9 cellular contexts compared by ENCODE assay signal in genomic region chr2:105734762-105735538, GRCh38. TPM values are rescaled to one million over a fixed set of nuclear protein-coding genes. Genes with fewer than 3 reads are reported as not detected.
DNase-seq lines count a peak whose midpoint lies in the region; ATAC-seq and TF ChIP-seq lines count a peak whose summit lies in the region.
"Had no signal": no experiment of that assay in that cellular context is flagged by ENCODE, and none has a peak within 500 bp of the region (broad histone marks: within the 10 kb centered on the region; RNA-seq: fewer than 3 reads in every experiment).

No MANE protein-coding gene starts in this region.

- no TSS peak for BruUV-seq in MCF 10A (replicated peaks; lab: Mats Ljungman, UMichigan)

- H3K27ac Mint-ChIP-seq in MCF 10A (ENCODE audit: low read depth, unreplicated experiment), result peak overlapping the region; percentile 31
- peak overlapping the region in 7 of 10 donors; percentile 18 to 99 (median 54) for H3K27ac Mint-ChIP-seq in naive thymus-derived CD8-positive, alpha-beta T cell
- H3K27ac Mint-ChIP-seq in CD8-positive, alpha-beta memory T cell, result peak overlapping the region in 4 of 8 donors; percentile 7 to 76 (median 23)

- H3K4me3 ChIP-seq in CD8-positive, alpha-beta memory T cell (ENCODE audit: low read length), result no peak overlapping the region

- H3K9me3 ChIP-seq in CD8-positive, alpha-beta memory T cell (ENCODE audit: low read length), result no peaks in the 10 kb centered on the region

- H3K4me1 Mint-ChIP-seq in MCF 10A (ENCODE audit: insufficient read depth, unreplicated experiment), result peaks cover 34% of the 10 kb centered on the region
- H3K4me1 Mint-ChIP-seq in naive thymus-derived CD8-positive, alpha-beta T cell, result peaks cover 36 to 78% (median 59%) of the 10 kb centered on the region in 4 donors
- H3K4me1 Mint-ChIP-seq in CD8-positive, alpha-beta memory T cell, result peaks cover 57 to 64% (median 61%) of the 10 kb centered on the region in 3 donors

- H3K36me3 Mint-ChIP-seq in MCF 10A (ENCODE audit: insufficient read depth, unreplicated experiment), result peaks cover 5% of the 10 kb centered on the region
- peaks cover 0 to under 1% (median 0%) of the 10 kb centered on the region in 3 donors for H3K36me3 Mint-ChIP-seq in naive thymus-derived CD8-positive, alpha-beta T cell
- no peaks in the 10 kb centered on the region for H3K36me3 Mint-ChIP-seq in CD8-positive, alpha-beta memory T cell

- H3K9me3 Mint-ChIP-seq in MCF 10A (ENCODE audit: unreplicated experiment), result peaks cover 10% of the 10 kb centered on the region
- peaks cover 0 to 5% (median 0%) of the 10 kb centered on the region in 9 donors for H3K9me3 Mint-ChIP-seq in naive thymus-derived CD8-positive, alpha-beta T cell
- no peaks in the 10 kb centered on the region for H3K9me3 Mint-ChIP-seq in CD8-positive, alpha-beta memory T cell

- intact Hi-C loops in MCF 10A (cut with micrococcal nuclease), result no loop called here

- no peaks in the 10 kb centered on the region for H3K36me3 ChIP-seq in CD8-positive, alpha-beta memory T cell (ENCODE audit: insufficient read depth, low read length)

- TF ChIP-seq CTCF in MCF 10A (IDR thresholded peaks at IDR 0.05; ENCODE audit: unreplicated experiment), result no peak

- DNase-seq in NOMO-1 treated with DMSO at 0.1 percent for 48 hours (lab: John Stamatoyannopoulos, UW; ENCODE audit: unreplicated experiment), result peak; percentile 44
- no peak for DNase-seq in NOMO-1 treated with dmso at 0.1 percent for 144 hours (lab: John Stamatoyannopoulos, UW; ENCODE audit: unreplicated experiment)
- DNase-seq in M059J (ENCODE audit: low read depth), result peak; percentile 90
- DNase-seq in MCF 10A (ENCODE audit: unreplicated experiment), result peak; percentile 46
- no peak for DNase-seq in naive thymus-derived CD8-positive, alpha-beta T cell
- no peak for DNase-seq in CD8-positive, alpha-beta memory T cell
- no peak for DNase-seq in OCI-M2 (lab: John Stamatoyannopoulos, UW; ENCODE audit: unreplicated experiment)
- DNase-seq: stimulated activated CD8-positive, alpha-beta memory T cell treated with anti-CD3 and anti-CD28 coated beads, Interleukin-4, amount 100 ng/mL, for 48 hours had no signal

- H3K27me3 Mint-ChIP-seq in MCF 10A (ENCODE audit: insufficient read depth, unreplicated experiment), result no peaks in the 10 kb centered on the region
- no peaks in the 10 kb centered on the region for H3K27me3 Mint-ChIP-seq in naive thymus-derived CD8-positive, alpha-beta T cell
- H3K27me3 Mint-ChIP-seq in CD8-positive, alpha-beta memory T cell, result no peaks in the 10 kb centered on the region

- peaks cover 37% of the 10 kb centered on the region for H3K4me1 ChIP-seq in CD8-positive, alpha-beta memory T cell (ENCODE audit: insufficient read depth, low read length)

- ATAC-seq in naive thymus-derived CD8-positive, alpha-beta T cell, result no peak
- no peak for ATAC-seq in GM21447 (IDR thresholded peaks at IDR 0.05; ENCODE audit: unreplicated experiment)

- no peak overlapping the region for H3K4me3 Mint-ChIP-seq in MCF 10A (ENCODE audit: unreplicated experiment)
- peak overlapping the region in 4 of 10 donors; percentile 0 to 52 (median 24) for H3K4me3 Mint-ChIP-seq in naive thymus-derived CD8-positive, alpha-beta T cell
- peak overlapping the region in 1 of 7 donors; percentile 10 for H3K4me3 Mint-ChIP-seq in CD8-positive, alpha-beta memory T cell

- POLR2A ChIA-PET in MCF 10A (lab: Yijun Ruan, JAX), result no interaction called here
- POLR2A ChIA-PET in naive thymus-derived CD8-positive, alpha-beta T cell (lab: Charles Lee), result no interaction called here
- POLR2A ChIA-PET in CD8-positive, alpha-beta memory T cell (lab: Charles Lee), result no interaction called here

- no peak overlapping the region for H3K27ac ChIP-seq in CD8-positive, alpha-beta memory T cell (ENCODE audit: low read depth, low read length)

- no peaks in the 10 kb centered on the region for H3K27me3 ChIP-seq in CD8-positive, alpha-beta memory T cell (ENCODE audit: insufficient read depth, low read length, poor library complexity, severe bottlenecking)

- CTCF ChIA-PET in MCF 10A (lab: Yijun Ruan, JAX), result interaction anchor here (0.6 kb wide), 1 partner anchor 188 kb away, joined by 4 read pairs; no protein-coding TSS in a partner anchor
- CTCF ChIA-PET in CD8-positive, alpha-beta memory T cell (lab: Charles Lee), result no interaction called here

RNA-seq across cellular contexts. Expression of gene NCK2, which starts 9.8 kb away (rescaled TPM):
- total RNA-seq in M059J (2014; rRNA removed; shearing (Covaris generic)), result 16.4 and 19.3 TPM in 2 replicates
- 35.3 and 36.5 TPM in 2 replicates for total RNA-seq in MCF 10A (2022)
- 100 to 1,000 TPM; 119 to 124 TPM for total RNA-seq in naive thymus-derived CD8-positive, alpha-beta T cell
- 100 to 1,000 TPM in 1 of 3 donors, 10 to 100 TPM in 2; 36.6 to 110 (median 67.8) TPM for polyA plus RNA-seq in naive thymus-derived CD8-positive, alpha-beta T cell
- total RNA-seq in CD8-positive, alpha-beta memory T cell, result 10 to 100 TPM; 72.4 to 76.1 TPM
- polyA plus RNA-seq in CD8-positive, alpha-beta memory T cell, result 77.9 TPM

Comparison
In these comparisons a context has a peak if more than half of its experiments do, and no peak if none do; other contexts are left out.
1. DNase-seq: peak in NOMO-1 treated with DMSO at 0.1 percent for 48 hours (single experiment), M059J (single experiment) and MCF 10A (single experiment); none in NOMO-1 treated with dmso at 0.1 percent for 144 hours (single experiment), naive thymus-derived CD8-positive, alpha-beta T cell (0 of 10), CD8-positive, alpha-beta memory T cell (0 of 5) and OCI-M2 (single experiment).